Comparison of ENCODE assay signal across 1 cellular context in the genomic region with DNA sequence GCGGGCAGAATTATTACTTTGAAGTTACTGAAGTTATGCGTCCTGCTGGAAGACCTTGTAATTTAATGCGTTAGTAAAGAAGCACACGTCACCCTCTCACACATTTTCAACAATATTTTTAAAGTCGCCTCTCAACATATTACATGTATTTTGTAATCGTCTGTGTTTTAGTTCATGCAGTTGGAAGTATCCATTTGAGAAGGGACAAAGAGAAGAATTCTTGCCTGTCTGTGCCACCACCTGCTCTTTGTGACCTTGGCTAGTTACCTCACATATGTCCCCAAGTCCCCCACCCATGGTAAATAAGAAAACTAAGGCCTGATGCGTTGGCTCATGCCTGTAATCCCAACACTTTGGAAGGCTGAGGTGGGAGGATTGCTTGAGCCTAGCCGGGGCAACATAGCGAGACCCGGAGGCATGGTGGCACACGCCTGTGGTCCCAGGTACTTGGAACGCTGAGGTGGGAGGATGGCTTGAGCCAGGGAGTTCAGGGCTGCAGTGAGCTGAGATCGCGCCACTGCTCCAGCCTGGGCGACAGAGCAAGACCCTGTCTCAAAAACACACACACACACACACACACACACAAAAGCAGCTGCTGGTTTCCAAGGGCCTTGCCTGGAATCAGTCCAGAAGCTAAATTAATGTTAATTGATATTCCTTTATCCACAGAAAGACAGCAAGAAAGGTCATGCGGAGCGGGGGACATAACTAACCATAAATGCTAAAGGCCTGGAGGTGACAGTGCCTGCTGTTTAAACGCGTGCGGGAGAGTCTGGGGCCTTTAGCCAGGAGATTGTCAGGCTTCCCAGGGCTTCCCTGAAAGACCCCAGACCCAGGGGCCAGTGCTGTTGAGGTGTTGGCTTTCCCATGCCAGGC.
TF ChIP-seq lines count a peak whose summit lies in the region.

No MANE protein-coding gene starts in this region.

TF ChIP-seq in IMR-90, 13 proteins besides CTCF, POLR2A, EP300 and RAD21:
- TF ChIP-seq BHLHE40 (IDR thresholded peaks at IDR 0.05; ENCODE audit: low read depth, low read length) (no peak), CEBPB (IDR thresholded peaks at IDR 0.05; ENCODE audit: low read depth, low read length) (no peak), CHD1 (IDR thresholded peaks at IDR 0.05; ENCODE audit: low read depth, low read length) (no peak), RFX5 (IDR thresholded peaks at IDR 0.05; ENCODE audit: low read depth, low read length) (no peak), RCOR1 (IDR thresholded peaks at IDR 0.05; ENCODE audit: insufficient replicate concordance, low read length) (no peak), MXI1 (IDR thresholded peaks at IDR 0.05; ENCODE audit: borderline replicate concordance, low read depth, low read length) (no peak), NFE2L2 (IDR thresholded peaks at IDR 0.05; ENCODE audit: low read depth, low read length) (no peak), SMC3 (IDR thresholded peaks at IDR 0.05; ENCODE audit: low read depth, low read length) (no peak), MAZ (IDR thresholded peaks at IDR 0.05; ENCODE audit: borderline replicate concordance, low read depth, low read length) (no peak)
- TF ChIP-seq, protein P1, sequence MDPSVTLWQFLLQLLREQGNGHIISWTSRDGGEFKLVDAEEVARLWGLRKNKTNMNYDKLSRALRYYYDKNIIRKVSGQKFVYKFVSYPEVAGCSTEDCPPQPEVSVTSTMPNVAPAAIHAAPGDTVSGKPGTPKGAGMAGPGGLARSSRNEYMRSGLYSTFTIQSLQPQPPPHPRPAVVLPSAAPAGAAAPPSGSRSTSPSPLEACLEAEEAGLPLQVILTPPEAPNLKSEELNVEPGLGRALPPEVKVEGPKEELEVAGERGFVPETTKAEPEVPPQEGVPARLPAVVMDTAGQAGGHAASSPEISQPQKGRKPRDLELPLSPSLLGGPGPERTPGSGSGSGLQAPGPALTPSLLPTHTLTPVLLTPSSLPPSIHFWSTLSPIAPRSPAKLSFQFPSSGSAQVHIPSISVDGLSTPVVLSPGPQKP (IDR thresholded peaks at IDR 0.05; ENCODE audit: borderline replicate concordance, low read depth, low read length), result no peak
- TF ChIP-seq, protein P2, sequence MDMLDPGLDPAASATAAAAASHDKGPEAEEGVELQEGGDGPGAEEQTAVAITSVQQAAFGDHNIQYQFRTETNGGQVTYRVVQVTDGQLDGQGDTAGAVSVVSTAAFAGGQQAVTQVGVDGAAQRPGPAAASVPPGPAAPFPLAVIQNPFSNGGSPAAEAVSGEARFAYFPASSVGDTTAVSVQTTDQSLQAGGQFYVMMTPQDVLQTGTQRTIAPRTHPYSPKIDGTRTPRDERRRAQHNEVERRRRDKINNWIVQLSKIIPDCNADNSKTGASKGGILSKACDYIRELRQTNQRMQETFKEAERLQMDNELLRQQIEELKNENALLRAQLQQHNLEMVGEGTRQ (IDR thresholded peaks at IDR 0.05; ENCODE audit: low read depth, low read length), result no peak
